Comparison of ENCODE assay signal across 1 cellular context in the genomic region with DNA sequence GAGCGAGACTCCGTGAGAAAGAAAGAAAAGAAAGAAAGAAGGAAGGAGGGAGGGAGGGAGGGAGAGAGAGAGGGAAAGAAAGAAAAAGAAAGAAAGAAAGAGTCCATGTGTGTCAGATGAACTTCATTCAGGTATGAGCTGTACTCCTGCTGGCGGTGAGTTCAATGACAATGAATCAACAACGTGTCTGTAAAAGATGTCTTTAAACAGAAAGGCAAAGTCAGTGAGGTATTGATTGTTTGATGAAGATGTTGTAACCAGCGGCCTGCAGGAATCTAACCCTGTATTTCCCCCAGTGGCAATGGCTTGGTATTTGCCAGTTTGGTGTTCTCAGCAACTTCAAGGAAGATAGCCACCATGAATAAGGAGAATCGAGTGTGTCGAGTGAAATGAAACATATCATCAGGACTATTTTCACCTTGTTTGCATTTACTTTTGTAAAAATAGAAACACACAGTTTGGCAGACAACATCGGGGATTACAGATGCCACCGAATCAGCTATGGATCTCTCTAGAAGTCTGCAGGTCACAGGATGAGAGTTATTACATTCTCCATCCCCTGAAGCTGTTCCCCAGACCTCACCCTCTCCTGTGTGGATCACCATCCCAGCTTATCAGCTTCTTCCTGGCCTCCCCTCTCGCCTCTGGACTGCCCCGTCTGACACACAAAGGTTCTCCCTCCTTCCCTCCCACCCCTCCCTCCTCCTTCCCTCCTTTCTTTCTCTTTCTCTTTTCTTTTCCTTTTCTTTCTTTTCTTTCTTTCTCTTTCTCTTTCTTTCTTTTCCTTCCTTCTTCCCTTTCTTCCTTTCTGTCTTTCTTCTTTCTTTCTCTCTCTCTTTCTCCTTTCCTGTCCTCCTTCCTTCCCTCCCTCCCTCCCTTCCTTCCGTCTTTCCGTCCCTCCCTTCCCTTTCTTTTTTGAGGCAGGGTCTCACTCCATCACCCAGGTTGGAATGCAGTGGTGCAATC.
TF ChIP-seq lines count a peak whose summit lies in the region.

No MANE protein-coding gene starts in this region.

TF ChIP-seq in K562, 482 proteins besides CTCF, POLR2A, EP300 and RAD21:
- TF ChIP-seq, protein P1, sequence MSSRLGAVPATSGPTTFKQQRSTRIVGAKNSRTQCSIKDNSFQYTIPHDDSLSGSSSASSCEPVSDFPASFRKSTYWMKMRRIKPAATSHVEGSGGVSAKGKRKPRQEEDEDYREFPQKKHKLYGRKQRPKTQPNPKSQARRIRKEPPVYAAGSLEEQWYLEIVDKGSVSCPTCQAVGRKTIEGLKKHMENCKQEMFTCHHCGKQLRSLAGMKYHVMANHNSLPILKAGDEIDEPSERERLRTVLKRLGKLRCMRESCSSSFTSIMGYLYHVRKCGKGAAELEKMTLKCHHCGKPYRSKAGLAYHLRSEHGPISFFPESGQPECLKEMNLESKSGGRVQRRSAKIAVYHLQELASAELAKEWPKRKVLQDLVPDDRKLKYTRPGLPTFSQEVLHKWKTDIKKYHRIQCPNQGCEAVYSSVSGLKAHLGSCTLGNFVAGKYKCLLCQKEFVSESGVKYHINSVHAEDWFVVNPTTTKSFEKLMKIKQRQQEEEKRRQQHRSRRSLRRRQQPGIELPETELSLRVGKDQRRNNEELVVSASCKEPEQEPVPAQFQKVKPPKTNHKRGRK (tag; IDR thresholded peaks at IDR 0.05), result peak; percentile 90
- TF ChIP-seq, protein P2, sequence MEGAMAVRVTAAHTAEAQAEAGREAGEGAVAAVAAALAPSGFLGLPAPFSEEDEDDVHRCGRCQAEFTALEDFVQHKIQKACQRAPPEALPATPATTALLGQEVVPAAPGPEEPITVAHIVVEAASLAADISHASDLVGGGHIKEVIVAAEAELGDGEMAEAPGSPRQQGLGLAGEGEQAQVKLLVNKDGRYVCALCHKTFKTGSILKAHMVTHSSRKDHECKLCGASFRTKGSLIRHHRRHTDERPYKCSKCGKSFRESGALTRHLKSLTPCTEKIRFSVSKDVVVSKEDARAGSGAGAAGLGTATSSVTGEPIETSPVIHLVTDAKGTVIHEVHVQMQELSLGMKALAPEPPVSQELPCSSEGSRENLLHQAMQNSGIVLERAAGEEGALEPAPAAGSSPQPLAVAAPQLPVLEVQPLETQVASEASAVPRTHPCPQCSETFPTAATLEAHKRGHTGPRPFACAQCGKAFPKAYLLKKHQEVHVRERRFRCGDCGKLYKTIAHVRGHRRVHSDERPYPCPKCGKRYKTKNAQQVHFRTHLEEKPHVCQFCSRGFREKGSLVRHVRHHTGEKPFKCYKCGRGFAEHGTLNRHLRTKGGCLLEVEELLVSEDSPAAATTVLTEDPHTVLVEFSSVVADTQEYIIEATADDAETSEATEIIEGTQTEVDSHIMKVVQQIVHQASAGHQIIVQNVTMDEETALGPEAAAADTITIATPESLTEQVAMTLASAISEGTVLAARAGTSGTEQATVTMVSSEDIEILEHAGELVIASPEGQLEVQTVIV (CRISPR knock-in tag; IDR thresholded peaks at IDR 0.05; ENCODE audit: borderline replicate concordance), result no peak
- no peak for TF ChIP-seq TAF1 (IDR thresholded peaks at IDR 0.05; ENCODE audit: control insufficient read depth, extremely low read depth, insufficient read depth, low read length, severe bottlenecking)
TF ChIP-seq in K562: peak in this region for 1.
